Comparison of ENCODE assay signal across 23 cellular contexts in genomic region chr2:128949360-128949759, GRCh38.
DNase-seq lines count a peak whose midpoint lies in the region; ATAC-seq, FAIRE-seq and TF ChIP-seq lines count a peak whose summit lies in the region.
"Had no signal": no experiment of that assay in that cellular context is flagged by ENCODE, and none has a peak within 500 bp of the region (broad histone marks: within the 10 kb centered on the region; RNA-seq: fewer than 3 reads in every experiment).

No MANE protein-coding gene starts in this region.

- no peak overlapping the region for H3K4me3 ChIP-seq in BLaER1 treated with 17β-estradiol and CSF1 and Interleukin-3, amounts not matched to agents 10 nM and 100 nM
- no peak overlapping the region for H3K4me3 ChIP-seq in MG63
- H3K4me3 ChIP-seq in astrocyte (ENCODE audit: insufficient read depth, low read depth, low read length), result no peak overlapping the region
- H3K4me3 ChIP-seq: GM12878, Peyer's patch, SK-N-MC had no signal

- no peak overlapping the region for H3K4me3 Mint-ChIP-seq in astrocyte (ENCODE audit: unreplicated experiment)
- no peak overlapping the region for H3K4me3 Mint-ChIP-seq in stimulated activated effector memory CD8-positive, alpha-beta T cell treated with anti-CD3 and anti-CD28 coated beads, Interleukin-12 subunit alpha, Interleukin-12 subunit beta, amount 100 ng/mL, for 72 hours
- H3K4me3 Mint-ChIP-seq: IgD-negative memory B cell had no signal

- peak; percentile 39 for ATAC-seq in esophagus mucosa
- ATAC-seq in stimulated activated effector memory CD8-positive, alpha-beta T cell treated with anti-CD3 and anti-CD28 coated beads, Interleukin-12 subunit alpha, Interleukin-12 subunit beta, amount 100 ng/mL, for 72 hours, result no peak
- ATAC-seq: GM12878 had no signal

- no peak overlapping the region for H2AFZ ChIP-seq in astrocyte (ENCODE audit: low read depth, low read length)

- no peak for TF ChIP-seq CTCF in astrocyte (IDR thresholded peaks at IDR 0.05; ENCODE audit: insufficient read depth, low read depth, low read length)

- peak overlapping the region in 7 of 11 experiments; percentile 3 to 67 (median 53); a peak in 6 of 22 replicates for H3K4me2 ChIP-seq in BLaER1 treated with 17β-estradiol and CSF1 and Interleukin-3, amounts not matched to agents 10 nM and 100 nM
- H3K4me2 ChIP-seq in astrocyte (ENCODE audit: low read length), result no peak overlapping the region

- no peaks in the 10 kb centered on the region for H3K79me2 ChIP-seq in astrocyte (ENCODE audit: insufficient read depth, low read length)

- peaks cover 0 to 3% (median 0%) of the 10 kb centered on the region in 11 experiments; a peak in 1 of 22 replicates for H3K27me3 ChIP-seq in BLaER1 treated with 17β-estradiol and CSF1 and Interleukin-3, amounts not matched to agents 10 nM and 100 nM
- H3K27me3 ChIP-seq in MG63 (no peaks in the 10 kb centered on the region), astrocyte (ENCODE audit: insufficient read depth, low read length) (no peaks in the 10 kb centered on the region)
- H3K27me3 ChIP-seq: Peyer's patch had no signal

- DNase-seq in MG63, result peak; percentile 9
- peak; percentile 38 for DNase-seq in astrocyte (ENCODE audit: low read depth)
- DNase-seq in stimulated activated effector memory CD8-positive, alpha-beta T cell treated with anti-CD3 and anti-CD28 coated beads, Interleukin-12 subunit alpha, Interleukin-12 subunit beta, amount 100 ng/mL, for 72 hours (ENCODE audit: low spot score in 2 of 2), result no peak
- no peak for DNase-seq in NOMO-1 treated with dmso at 0.1 percent for 144 hours (lab: John Stamatoyannopoulos, UW; ENCODE audit: unreplicated experiment)
- DNase-seq in NCI-H1436 (lab: John Stamatoyannopoulos, UW), result no peak
- no peak for DNase-seq in HK-2 (ENCODE audit: unreplicated experiment)
- DNase-seq: HCEC 1CT; NCI-H1048; NCI-H1417 treated with DMSO at 0.1 percent for 48 hours; NCI-H1930; NCI-H2171; NCI-H345; NCI-H524; NCI-H774; NK-92 treated with Interleukin-12 subunit alpha and Interleukin-12 subunit beta, amount 100 ng/mL, for 24 hours; Peyer's patch; SHP77 treated with DMSO at 0.1 percent for 48 hours; SW 1271 had no signal

- no peaks in the 10 kb centered on the region for H3K36me3 Mint-ChIP-seq in astrocyte (ENCODE audit: low read depth, unreplicated experiment)
- no peaks in the 10 kb centered on the region for H3K36me3 Mint-ChIP-seq in stimulated activated effector memory CD8-positive, alpha-beta T cell treated with anti-CD3 and anti-CD28 coated beads, Interleukin-12 subunit alpha, Interleukin-12 subunit beta, amount 100 ng/mL, for 72 hours

- FAIRE-seq in astrocyte (lab: Jason Lieb, UNC), result no peak
- FAIRE-seq: GM12878 had no signal

- peaks cover 5 to 32% (median 10%) of the 10 kb centered on the region in 11 experiments; a peak in 18 of 22 replicates for H3K9me3 ChIP-seq in BLaER1 treated with 17β-estradiol and CSF1 and Interleukin-3, amounts not matched to agents 10 nM and 100 nM (replicated peaks in 1 of 11)
- H3K9me3 ChIP-seq in MG63, result no peaks in the 10 kb centered on the region
- H3K9me3 ChIP-seq in astrocyte (ENCODE audit: insufficient read depth, low read depth, low read length), result peaks cover 4% of the 10 kb centered on the region

- no peak overlapping the region for H3K9ac ChIP-seq in BLaER1 treated with 17β-estradiol and CSF1 and Interleukin-3, amounts not matched to agents 10 nM and 100 nM
- H3K9ac ChIP-seq in astrocyte (ENCODE audit: low read length), result no peak overlapping the region

- H3K27me3 Mint-ChIP-seq in astrocyte (ENCODE audit: low read depth, unreplicated experiment), result peaks cover 17% of the 10 kb centered on the region

- no peaks in the 10 kb centered on the region for H4K20me1 ChIP-seq in BLaER1 treated with 17β-estradiol and CSF1 and Interleukin-3, amounts not matched to agents 10 nM and 100 nM
- H4K20me1 ChIP-seq in astrocyte (ENCODE audit: insufficient read depth, low read length), result no peaks in the 10 kb centered on the region

- H3K4me1 ChIP-seq in BLaER1 treated with 17β-estradiol and CSF1 and Interleukin-3, amounts not matched to agents 10 nM and 100 nM, result peaks cover 0 to 40% (median 13%) of the 10 kb centered on the region in 10 experiments; a peak in 12 of 20 replicates
- H3K4me1 ChIP-seq in astrocyte (ENCODE audit: insufficient read depth, low read length), result no peaks in the 10 kb centered on the region
- H3K4me1 ChIP-seq: Peyer's patch had no signal

- H3K36me3 ChIP-seq in BLaER1 treated with 17β-estradiol and CSF1 and Interleukin-3, amounts not matched to agents 10 nM and 100 nM, result no peaks in the 10 kb centered on the region
- H3K36me3 ChIP-seq in MG63 (no peaks in the 10 kb centered on the region), astrocyte (ENCODE audit: insufficient read depth, low read length) (no peaks in the 10 kb centered on the region)
- H3K36me3 ChIP-seq: Peyer's patch had no signal

- peak overlapping the region; percentile 28 for H3K27ac Mint-ChIP-seq in astrocyte (ENCODE audit: unreplicated experiment)
- no peak overlapping the region for H3K27ac Mint-ChIP-seq in stimulated activated effector memory CD8-positive, alpha-beta T cell treated with anti-CD3 and anti-CD28 coated beads, Interleukin-12 subunit alpha, Interleukin-12 subunit beta, amount 100 ng/mL, for 72 hours
- H3K27ac Mint-ChIP-seq: IgD-negative memory B cell had no signal

- H3K4me1 Mint-ChIP-seq in astrocyte (ENCODE audit: low read depth, unreplicated experiment), result peaks cover 12% of the 10 kb centered on the region
- no peaks in the 10 kb centered on the region for H3K4me1 Mint-ChIP-seq in stimulated activated effector memory CD8-positive, alpha-beta T cell treated with anti-CD3 and anti-CD28 coated beads, Interleukin-12 subunit alpha, Interleukin-12 subunit beta, amount 100 ng/mL, for 72 hours
- H3K4me1 Mint-ChIP-seq: IgD-negative memory B cell had no signal

- H3K27ac ChIP-seq in BLaER1 treated with 17β-estradiol and CSF1 and Interleukin-3, amounts not matched to agents 10 nM and 100 nM, result no peak overlapping the region
- H3K27ac ChIP-seq in astrocyte (ENCODE audit: low read depth, low read length), result no peak overlapping the region
- H3K27ac ChIP-seq: Peyer's patch, SK-N-MC had no signal

- H3K9me3 Mint-ChIP-seq in astrocyte (ENCODE audit: unreplicated experiment), result peaks cover 16% of the 10 kb centered on the region
- H3K9me3 Mint-ChIP-seq in stimulated activated effector memory CD8-positive, alpha-beta T cell treated with anti-CD3 and anti-CD28 coated beads, Interleukin-12 subunit alpha, Interleukin-12 subunit beta, amount 100 ng/mL, for 72 hours, result peaks cover 14% of the 10 kb centered on the region

Comparison
In these comparisons a context has a peak if more than half of its experiments do, and no peak if none do; other contexts are left out.
1. DNase-seq: peak in MG63 (single experiment) and astrocyte (single experiment); none in stimulated activated effector memory CD8-positive, alpha-beta T cell treated with anti-CD3 and anti-CD28 coated beads, Interleukin-12 subunit alpha, Interleukin-12 subunit beta, amount 100 ng/mL, for 72 hours (0 of 2), NOMO-1 treated with dmso at 0.1 percent for 144 hours (single experiment), NCI-H1436 (single experiment) and HK-2 (single experiment).